In genomic region chr7:36130236-36130945, GRCh38 we compare ENCODE assay signal across 12 cellular contexts.
"Had no signal": no experiment of that assay in that cellular context is flagged by ENCODE, and none has a peak within 500 bp of the region (broad histone marks: within the 10 kb centered on the region; RNA-seq: fewer than 3 reads in every experiment).

No MANE protein-coding gene starts in this region.

- DNase-seq: activated CD4-positive, alpha-beta T cell treated with anti-CD3 and anti-CD28 coated beads for 1 hour; activated CD4-positive, alpha-beta T cell treated with anti-CD3 and anti-CD28 coated beads, Interleukin-2, amount 50 U/mL, for 48 hours; activated naive CD4-positive, alpha-beta T cell treated with anti-CD3 and anti-CD28 coated beads, Interleukin-2, amount 10 ng/mL, durations not matched to agents 7 days and 5 days; dermis blood vessel endothelial cell; effector memory CD8-positive, alpha-beta T cell; hippocampal formation; T-cell; transverse colon had no signal

- ATAC-seq: activated T-helper 17 cell treated with anti-CD3 and anti-CD28 coated beads, Interleukin-2, amount 50 U/mL, for 72 hours; effector memory CD8-positive, alpha-beta T cell; stimulated activated effector memory CD8-positive, alpha-beta T cell treated with anti-CD3 and anti-CD28 coated beads, Interleukin-12 subunit alpha, Interleukin-12 subunit beta, amount 100 ng/mL, for 72 hours; T-cell had no signal

- H3K36me3 ChIP-seq: ascending aorta, transverse colon had no signal

- H3K27ac ChIP-seq: VCaP had no signal

- H3K4me3 ChIP-seq: ascending aorta, transverse colon had no signal

- H3K9me3 ChIP-seq: ascending aorta, transverse colon had no signal

- H3K27me3 ChIP-seq: ascending aorta, transverse colon had no signal
